In genomic region chr18:69981948-69982347, GRCh38 we compare ENCODE assay signal across 12 cellular contexts. TPM values are rescaled to one million over a fixed set of nuclear protein-coding genes. Genes with fewer than 3 reads are reported as not detected.
DNase-seq lines count a peak whose midpoint lies in the region; ATAC-seq and TF ChIP-seq lines count a peak whose summit lies in the region.
"Had no signal": no experiment of that assay in that cellular context is flagged by ENCODE, and none has a peak within 500 bp of the region (broad histone marks: within the 10 kb centered on the region; RNA-seq: fewer than 3 reads in every experiment).

No MANE protein-coding gene starts in this region.

- peak; percentile 60 for ATAC-seq in GM18519 (IDR thresholded peaks at IDR 0.05; ENCODE audit: low FRiP score, unreplicated experiment)
- ATAC-seq in GM19468 (IDR thresholded peaks at IDR 0.05; ENCODE audit: extremely low read depth, unreplicated experiment), result peak; percentile 23
- ATAC-seq in HG02981 (IDR thresholded peaks at IDR 0.05; ENCODE audit: unreplicated experiment), result peak; percentile 62
- no peak for ATAC-seq in omental fat pad (ENCODE audit: low FRiP score)

- peak overlapping the region; percentile 12 for H3K27ac Mint-ChIP-seq in T-helper 1 cell treated with Interleukin-12 subunit alpha and Interleukin-12 subunit beta and Interleukin-4 antibody, amounts not matched to agents 30 μg/mL and 1 μg/mL, for 36 hours

- peaks cover 37% of the 10 kb centered on the region for H3K4me1 Mint-ChIP-seq in T-helper 1 cell treated with Interleukin-12 subunit alpha and Interleukin-12 subunit beta and Interleukin-4 antibody, amounts not matched to agents 30 μg/mL and 1 μg/mL, for 36 hours (ENCODE audit: low read depth)

- TF ChIP-seq CTCF in RWPE1 (conservative IDR thresholded peaks at IDR 0.05; ENCODE audit: low read depth) (no peak), omental fat pad (IDR thresholded peaks at IDR 0.05) (no peak)

- peaks cover 15% of the 10 kb centered on the region for H3K36me3 Mint-ChIP-seq in T-helper 1 cell treated with Interleukin-12 subunit alpha and Interleukin-12 subunit beta and Interleukin-4 antibody, amounts not matched to agents 30 μg/mL and 1 μg/mL, for 36 hours (ENCODE audit: low read depth)

- no peak overlapping the region for H3K4me3 Mint-ChIP-seq in T-helper 1 cell treated with Interleukin-12 subunit alpha and Interleukin-12 subunit beta and Interleukin-4 antibody, amounts not matched to agents 30 μg/mL and 1 μg/mL, for 36 hours

- no peak overlapping the region for H3K27ac ChIP-seq in RWPE1
- H3K27ac ChIP-seq: hepatocyte, uterus had no signal

- H3K27me3 Mint-ChIP-seq in T-helper 1 cell treated with Interleukin-12 subunit alpha and Interleukin-12 subunit beta and Interleukin-4 antibody, amounts not matched to agents 30 μg/mL and 1 μg/mL, for 36 hours (ENCODE audit: low read depth), result no peaks in the 10 kb centered on the region

- CTCF ChIA-PET in RWPE1 (lab: Yijun Ruan, JAX), result interaction anchor here (0.6 kb wide), 1 partner anchor 60 kb away, joined by 3 read pairs; no protein-coding TSS in a partner anchor

- no peak for DNase-seq in COR-L47 (lab: John Stamatoyannopoulos, UW)
- DNase-seq in RWPE1 (ENCODE audit: low spot score), result no peak
- no peak for DNase-seq in dedifferentiated amniotic fluid mesenchymal stem cell (ENCODE audit: extremely low spot score)
- DNase-seq in omental fat pad (ENCODE audit: low spot score), result no peak
- DNase-seq: Calu3, NCI-H2081 treated with DMSO at 0.1 percent for 48 hours, uterus had no signal

- POLR2A ChIA-PET in RWPE1 (lab: Yijun Ruan, JAX; ENCODE audit: low non-redundant PET), result no interaction called here

- peaks cover 9% of the 10 kb centered on the region for H3K9me3 Mint-ChIP-seq in T-helper 1 cell treated with Interleukin-12 subunit alpha and Interleukin-12 subunit beta and Interleukin-4 antibody, amounts not matched to agents 30 μg/mL and 1 μg/mL, for 36 hours

RNA-seq across cellular contexts. Expression of gene CD226, which starts 34.3 kb away (rescaled TPM):
- 1 to 10 TPM; 1.9 to 4.3 (median 3.0) TPM for total RNA-seq in omental fat pad
